In the genomic region with DNA sequence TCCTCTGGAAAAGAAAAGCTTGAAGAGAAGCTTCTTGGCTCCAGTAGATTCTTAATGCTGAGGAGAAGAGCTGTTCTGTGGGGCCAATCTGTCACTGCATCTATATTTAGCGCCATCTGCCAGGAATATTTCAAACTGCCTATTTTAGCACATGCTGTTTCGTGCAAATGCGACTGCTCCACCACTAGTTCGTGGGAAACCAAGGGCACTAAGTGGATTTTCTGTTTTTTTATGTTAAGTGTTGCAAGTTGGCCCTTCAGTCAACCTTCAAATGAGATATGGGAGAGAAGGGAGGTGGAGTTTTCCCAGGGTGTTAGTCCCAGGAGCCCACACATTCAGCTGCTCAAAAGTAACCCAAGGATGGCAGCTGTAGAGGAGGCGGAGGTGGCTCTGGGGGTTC, we compare ENCODE assay signal across 16 cellular contexts.
A peak's percentile ranks its signal among the peaks of the same experiment; 100 is the strongest.
DNase-seq lines count a peak whose midpoint lies in the region; ATAC-seq, FAIRE-seq and TF ChIP-seq lines count a peak whose summit lies in the region.
"Had no signal": no experiment of that assay in that cellular context is flagged by ENCODE, and none has a peak within 500 bp of the region (broad histone marks: within the 10 kb centered on the region; RNA-seq: fewer than 3 reads in every experiment).

No MANE protein-coding gene starts in this region.

- DNase-seq in D721Med (ENCODE audit: insufficient read length, low spot score) (no peak), NCI-H1694 treated with DMSO at 0.1 percent for 48 hours (lab: John Stamatoyannopoulos, UW) (peak; percentile 94), cerebellar cortex (ENCODE audit: low spot score) (peak; percentile 95), neural progenitor cell (ENCODE audit: low spot score) (no peak), OCI-M2 (lab: John Stamatoyannopoulos, UW; ENCODE audit: unreplicated experiment) (no peak), smooth muscle cell (lab: John Stamatoyannopoulos, UW; ENCODE audit: unreplicated experiment) (no peak)
- no peak for DNase-seq in activated T-cell treated with anti-CD3 and anti-CD28 coated beads, Interleukin-2, amount 50 U/mL, for 4 hours
- DNase-seq: activated B cell treated with CpG ODN at 0.5 μM for 24 hours; activated gamma-delta T cell; DMS53; NCI-H1092; stimulated activated CD4-positive, alpha-beta T cell treated with anti-CD3 and anti-CD28 coated beads, Interleukin-4, amount 100 ng/mL, for 4 hours had no signal

- no peak overlapping the region for H3K4me3 Mint-ChIP-seq in neural progenitor cell
- H3K4me3 Mint-ChIP-seq in activated T-cell treated with anti-CD3 and anti-CD28 coated beads, Interleukin-2, amount 50 U/mL, for 4 hours = no peak overlapping the region
- H3K4me3 Mint-ChIP-seq: activated B cell treated with CpG ODN at 0.5 μM for 24 hours; dendritic cell treated with granulocyte-macrophage colony-stimulating factor and Interleukin-4, amounts not matched to agents 40 ng/mL and 50 ng/mL, for 4 days had no signal

- no peaks in the 10 kb centered on the region for H3K4me1 Mint-ChIP-seq in neural progenitor cell
- H3K4me1 Mint-ChIP-seq in activated T-cell treated with anti-CD3 and anti-CD28 coated beads, Interleukin-2, amount 50 U/mL, for 4 hours (ENCODE audit: low read depth) = no peaks in the 10 kb centered on the region
- H3K4me1 Mint-ChIP-seq: activated B cell treated with CpG ODN at 0.5 μM for 24 hours had no signal

- no peaks in the 10 kb centered on the region for H3K27me3 ChIP-seq in neural progenitor cell
- no peaks in the 10 kb centered on the region for H3K27me3 ChIP-seq in smooth muscle cell (ENCODE audit: low read depth)

- H3K36me3 Mint-ChIP-seq in neural progenitor cell = no peaks in the 10 kb centered on the region
- no peaks in the 10 kb centered on the region for H3K36me3 Mint-ChIP-seq in activated T-cell treated with anti-CD3 and anti-CD28 coated beads, Interleukin-2, amount 50 U/mL, for 4 hours (ENCODE audit: insufficient read depth)

- H3K27me3 Mint-ChIP-seq in neural progenitor cell (ENCODE audit: insufficient read depth, low read depth) = no peaks in the 10 kb centered on the region
- peaks cover 18% of the 10 kb centered on the region for H3K27me3 Mint-ChIP-seq in activated T-cell treated with anti-CD3 and anti-CD28 coated beads, Interleukin-2, amount 50 U/mL, for 4 hours (ENCODE audit: low read depth)
- H3K27me3 Mint-ChIP-seq: dendritic cell treated with granulocyte-macrophage colony-stimulating factor and Interleukin-4, amounts not matched to agents 40 ng/mL and 50 ng/mL, for 4 days had no signal

- H3K9me3 Mint-ChIP-seq in neural progenitor cell = peaks cover 2% of the 10 kb centered on the region
- H3K9me3 Mint-ChIP-seq in activated T-cell treated with anti-CD3 and anti-CD28 coated beads, Interleukin-2, amount 50 U/mL, for 4 hours = no peaks in the 10 kb centered on the region
- H3K9me3 Mint-ChIP-seq: activated B cell treated with CpG ODN at 0.5 μM for 24 hours; dendritic cell treated with granulocyte-macrophage colony-stimulating factor and Interleukin-4, amounts not matched to agents 40 ng/mL and 50 ng/mL, for 4 days had no signal

- no peaks in the 10 kb centered on the region for H3K9me3 ChIP-seq in neural progenitor cell (ENCODE audit: low read depth)
- H3K9me3 ChIP-seq in smooth muscle cell (replicated peaks; ENCODE audit: low read depth) = no peaks in the 10 kb centered on the region
- H3K9me3 ChIP-seq: thoracic aorta had no signal

- H4K20me1 ChIP-seq in neural progenitor cell (ENCODE audit: low read depth) = no peaks in the 10 kb centered on the region
- H4K20me1 ChIP-seq in smooth muscle cell (ENCODE audit: low read depth) = no peaks in the 10 kb centered on the region

- peak; percentile 16 for FAIRE-seq in D721Med (lab: Jason Lieb, UNC)
- FAIRE-seq: RCC 7860 had no signal

- H3K4me2 ChIP-seq in neural progenitor cell = no peak overlapping the region
- H3K4me2 ChIP-seq in smooth muscle cell = no peak overlapping the region

- H3K27ac ChIP-seq in neural progenitor cell (no peak overlapping the region), smooth muscle cell (ENCODE audit: low read depth) (no peak overlapping the region)
- H3K27ac ChIP-seq: thoracic aorta had no signal

- H3K9ac ChIP-seq in neural progenitor cell (no peak overlapping the region), smooth muscle cell (ENCODE audit: low read depth) (no peak overlapping the region)

- H2AFZ ChIP-seq in neural progenitor cell (replicated peaks) (no peak overlapping the region), smooth muscle cell (ENCODE audit: low read depth) (no peak overlapping the region)

- H3F3A ChIP-seq in neural progenitor cell (ENCODE audit: low read depth) (no peaks in the 10 kb centered on the region), smooth muscle cell (ENCODE audit: low read depth) (no peaks in the 10 kb centered on the region)

- H3K79me2 ChIP-seq in neural progenitor cell (ENCODE audit: low read depth) (no peaks in the 10 kb centered on the region), smooth muscle cell (ENCODE audit: low read depth) (no peaks in the 10 kb centered on the region)

- no peak for ATAC-seq in HG03442 (IDR thresholded peaks at IDR 0.05; ENCODE audit: unreplicated experiment)
- ATAC-seq in activated T-cell treated with anti-CD3 and anti-CD28 coated beads, Interleukin-2, amount 50 U/mL, for 4 hours = no peak

- H3K4me3 ChIP-seq in neural progenitor cell = no peak overlapping the region
- no peak overlapping the region for H3K4me3 ChIP-seq in smooth muscle cell
- H3K4me3 ChIP-seq: thoracic aorta had no signal

- H3K4me1 ChIP-seq in neural progenitor cell (no peaks in the 10 kb centered on the region), smooth muscle cell (ENCODE audit: low read depth) (no peaks in the 10 kb centered on the region)

- 54% methylated on average over 5 of the region's 5 CpGs for WGBS in smooth muscle cell (ENCODE audit: low lambda C conversion rate)

- TF ChIP-seq CTCF in D721Med (IDR thresholded peaks at IDR 0.05; ENCODE audit: insufficient read depth, missing control alignments) (peak; percentile 37), neural progenitor cell (IDR thresholded peaks at IDR 0.05) (no peak), smooth muscle cell (IDR thresholded peaks at IDR 0.05; ENCODE audit: borderline replicate concordance, insufficient read depth, poor library complexity, severe bottlenecking) (no peak)

- no peaks in the 10 kb centered on the region for H3K36me3 ChIP-seq in neural progenitor cell
- H3K36me3 ChIP-seq in smooth muscle cell (ENCODE audit: low read depth) = no peaks in the 10 kb centered on the region
- H3K36me3 ChIP-seq: thoracic aorta had no signal

- H3K27ac Mint-ChIP-seq in neural progenitor cell = peak overlapping the region; percentile 17
- H3K27ac Mint-ChIP-seq: activated B cell treated with CpG ODN at 0.5 μM for 24 hours; dendritic cell treated with granulocyte-macrophage colony-stimulating factor and Interleukin-4, amounts not matched to agents 40 ng/mL and 50 ng/mL, for 4 days had no signal

Comparison
In these comparisons a context has a peak if more than half of its experiments do, and no peak if none do; other contexts are left out.
1. DNase-seq: peak in NCI-H1694 treated with DMSO at 0.1 percent for 48 hours (single experiment) and cerebellar cortex (single experiment); none in D721Med (single experiment), neural progenitor cell (single experiment), OCI-M2 (single experiment), smooth muscle cell (single experiment) and activated T-cell treated with anti-CD3 and anti-CD28 coated beads, Interleukin-2, amount 50 U/mL, for 4 hours (single experiment).